8 cellular contexts compared by ENCODE assay signal in the genomic region with DNA sequence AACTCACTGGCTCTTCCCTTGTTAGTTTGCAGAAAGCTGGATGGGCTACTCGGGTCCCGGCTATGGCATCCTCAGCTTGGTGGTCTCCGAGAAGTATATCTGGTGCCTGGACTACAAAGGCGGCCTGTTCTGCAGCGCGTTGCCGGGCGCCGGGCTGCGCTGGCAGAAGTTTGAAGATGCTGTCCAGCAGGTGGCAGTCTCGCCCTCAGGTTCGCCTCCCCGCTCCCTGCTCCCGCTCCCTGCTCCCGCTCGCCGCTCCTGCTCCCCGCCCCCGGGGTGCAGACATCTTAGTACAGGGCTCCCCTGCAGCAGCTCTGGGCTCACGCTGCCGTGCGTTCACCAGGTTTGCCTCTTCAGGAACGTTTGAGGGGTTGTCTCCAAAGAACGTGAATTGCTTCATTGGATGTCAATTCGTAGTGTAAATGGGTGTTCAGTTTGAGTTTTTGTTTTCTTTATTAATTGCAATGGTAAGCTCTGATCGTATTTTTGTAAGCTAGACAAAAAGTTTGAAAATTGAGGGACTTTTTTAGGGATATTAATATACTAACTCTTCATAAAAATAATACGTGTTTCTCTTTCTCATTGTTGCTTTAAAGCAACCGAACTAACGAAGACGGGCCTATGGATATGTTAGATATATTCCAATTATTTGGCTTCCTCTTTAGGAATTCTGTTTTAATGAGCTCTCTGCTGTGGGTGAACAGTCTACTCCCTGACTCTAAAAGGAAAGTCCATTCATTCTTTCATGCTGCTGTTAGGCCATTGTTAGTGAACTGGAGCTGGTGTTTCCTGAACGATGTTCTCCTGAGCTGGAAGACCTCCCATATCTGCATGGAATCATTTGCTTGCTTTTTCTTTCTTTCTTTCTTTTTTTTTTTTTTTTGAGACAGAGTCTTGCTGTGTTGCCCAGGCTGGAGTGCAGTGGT.
DNase-seq lines count a peak whose midpoint lies in the region; ATAC-seq and TF ChIP-seq lines count a peak whose summit lies in the region.

No MANE protein-coding gene starts in this region.

- H3K27ac ChIP-seq in VCaP, result no peak overlapping the region

- H3K27me3 ChIP-seq in skeletal muscle satellite cell (ENCODE audit: control insufficient read depth, insufficient read depth, low read length), result no peaks in the 10 kb centered on the region

- ATAC-seq in HG02884 (IDR thresholded peaks at IDR 0.05; ENCODE audit: unreplicated experiment), result no peak

- peak overlapping the region; percentile 32 for H3K4me3 ChIP-seq in skeletal muscle satellite cell (ENCODE audit: low read length)

- H3K36me3 ChIP-seq in skeletal muscle satellite cell (ENCODE audit: insufficient read depth, low read length), result peaks cover 55% of the 10 kb centered on the region

- DNase-seq in NCI-H1436 (lab: John Stamatoyannopoulos, UW), result peak; percentile 50
- no peak for DNase-seq in NCI-H1436 treated with DMSO at 0.1 percent for 48 hours (lab: John Stamatoyannopoulos, UW)
- peak; percentile 97 for DNase-seq in NCI-H2107 (lab: John Stamatoyannopoulos, UW)
- DNase-seq in brain pericyte (ENCODE audit: low read depth, low spot score), result peak; percentile 54
- DNase-seq in iPS-NIHi11 (ENCODE audit: low spot score), result peak; percentile 99

- H3K9ac ChIP-seq in skeletal muscle satellite cell (ENCODE audit: low read depth, low read length), result peak overlapping the region; percentile 17

- TF ChIP-seq CTCF in VCaP (conservative IDR thresholded peaks at IDR 0.05), result peak; percentile 85

- H3K4me2 ChIP-seq in skeletal muscle satellite cell (ENCODE audit: low read length), result peak overlapping the region; percentile 73

- peaks cover 4% of the 10 kb centered on the region for H3K4me1 ChIP-seq in skeletal muscle satellite cell (ENCODE audit: control insufficient read depth, insufficient read depth, low read length)

- H3K9me3 ChIP-seq in skeletal muscle satellite cell (replicated peaks; ENCODE audit: low read length), result no peaks in the 10 kb centered on the region
